ENCODE assay signal across 16 cellular contexts in genomic region chr17:78576389-78577112, GRCh38. TPM values are rescaled to one million over a fixed set of nuclear protein-coding genes. Genes with fewer than 3 reads are reported as not detected.
DNase-seq lines count a peak whose midpoint lies in the region; ATAC-seq, FAIRE-seq and TF ChIP-seq lines count a peak whose summit lies in the region.
"Had no signal": no experiment of that assay in that cellular context is flagged by ENCODE, and none has a peak within 500 bp of the region (broad histone marks: within the 10 kb centered on the region; RNA-seq: fewer than 3 reads in every experiment).

No MANE protein-coding gene starts in this region.

- ATAC-seq in heart left ventricle (peak; percentile 48 to 87 (median 66)), Right ventricle myocardium inferior (no peak), HG03039 (IDR thresholded peaks at IDR 0.05; ENCODE audit: unreplicated experiment) (no peak), GM18505 (IDR thresholded peaks at IDR 0.05; ENCODE audit: unreplicated experiment) (no peak)

- peak; percentile 13 for FAIRE-seq in bronchial epithelial cell (lab: Jason Lieb, UNC)
- FAIRE-seq: GM12892 had no signal

- H3K9me3 ChIP-seq in heart left ventricle = no peaks in the 10 kb centered on the region
- H3K9me3 ChIP-seq: Caco-2 had no signal

- WGBS in heart left ventricle, 4 donors = 55 to 71% (median 66%) methylated on average over 17 to 23 of the region's 23 CpGs

- peaks cover 0 to 14% (median 0%) of the 10 kb centered on the region in 12 donors for H3K4me1 ChIP-seq in heart left ventricle
- H3K4me1 ChIP-seq: Caco-2 had no signal

- H3K4me3 ChIP-seq in heart left ventricle (no peak overlapping the region), bronchial epithelial cell (ENCODE audit: low read depth, low read length) (no peak overlapping the region)

- H3K27me3 ChIP-seq in heart left ventricle = no peaks in the 10 kb centered on the region
- H3K27me3 ChIP-seq in bronchial epithelial cell (ENCODE audit: control insufficient read depth, insufficient read depth, low read length) = peaks cover 9% of the 10 kb centered on the region

- peak; percentile 46 to 66 (median 58) for DNase-seq in heart left ventricle
- DNase-seq in Right ventricle myocardium inferior (ENCODE audit: missing footprints) = no peak
- DNase-seq in bronchial epithelial cell (ENCODE audit: low read depth) = no peak
- DNase-seq in myocyte (ENCODE audit: low read depth) = peak; percentile 37
- no peak for DNase-seq in GM19238 (ENCODE audit: insufficient read length, low spot score)
- DNase-seq: 8988T; ACHN; Caco-2; CD4-positive, alpha-beta memory T cell; DND-41; GDM1; H7 had no signal

- TF ChIP-seq POLR2A in heart left ventricle (IDR thresholded peaks at IDR 0.05) (no peak), GM18505 (IDR thresholded peaks at IDR 0.05; ENCODE audit: borderline replicate concordance, extremely low read depth, insufficient read depth, insufficient read length) (no peak)

- no peaks in the 10 kb centered on the region for H3K36me3 ChIP-seq in heart left ventricle
- H3K36me3 ChIP-seq in bronchial epithelial cell (ENCODE audit: control insufficient read depth, insufficient read depth, low read length) = no peaks in the 10 kb centered on the region

- TF ChIP-seq CTCF in heart left ventricle (IDR thresholded peaks at IDR 0.05) (no peak), bronchial epithelial cell (IDR thresholded peaks at IDR 0.05; ENCODE audit: insufficient read depth, low read length, severe bottlenecking) (no peak)

- intact Hi-C loops in heart left ventricle (cut with DNase I) = no loop called here
- intact Hi-C loops in Right ventricle myocardium inferior (cut with DNase I) = no loop called here

- H3K27ac ChIP-seq in heart left ventricle = peak overlapping the region in 10 of 12 donors; percentile 21 to 79 (median 70)
- H3K27ac ChIP-seq: C4-2B had no signal

RNA-seq across cellular contexts. Expression of gene DNAH17, which starts 0.6 kb away (rescaled TPM):
- under 1 TPM in 5 of 9 donors, not detected in 4; 0.02 to 0.63 (median 0.25) TPM for total RNA-seq in heart left ventricle
- polyA plus RNA-seq in heart left ventricle = under 1 TPM; 0.04 to 0.17 TPM
- not detected for total RNA-seq in Right ventricle myocardium inferior
- total RNA-seq in bronchial epithelial cell = under 0.01 TPM in 1 of 2 replicates, not detected in the other
- total RNA-seq in myocyte = 0.10 TPM in 1 of 2 replicates, not detected in the other
- 1.3 TPM for polyA plus RNA-seq in myocyte (2012)

Comparison
In these comparisons a context has a peak if more than half of its experiments do, and no peak if none do; other contexts are left out.
1. ATAC-seq: peak in heart left ventricle (4 of 4); none in Right ventricle myocardium inferior (single experiment), HG03039 (single experiment) and GM18505 (single experiment).
2. DNase-seq: peak in heart left ventricle (5 of 5) and myocyte (single experiment); none in Right ventricle myocardium inferior (single experiment), bronchial epithelial cell (single experiment) and GM19238 (single experiment).